8 cellular contexts compared by ENCODE assay signal in the genomic region with DNA sequence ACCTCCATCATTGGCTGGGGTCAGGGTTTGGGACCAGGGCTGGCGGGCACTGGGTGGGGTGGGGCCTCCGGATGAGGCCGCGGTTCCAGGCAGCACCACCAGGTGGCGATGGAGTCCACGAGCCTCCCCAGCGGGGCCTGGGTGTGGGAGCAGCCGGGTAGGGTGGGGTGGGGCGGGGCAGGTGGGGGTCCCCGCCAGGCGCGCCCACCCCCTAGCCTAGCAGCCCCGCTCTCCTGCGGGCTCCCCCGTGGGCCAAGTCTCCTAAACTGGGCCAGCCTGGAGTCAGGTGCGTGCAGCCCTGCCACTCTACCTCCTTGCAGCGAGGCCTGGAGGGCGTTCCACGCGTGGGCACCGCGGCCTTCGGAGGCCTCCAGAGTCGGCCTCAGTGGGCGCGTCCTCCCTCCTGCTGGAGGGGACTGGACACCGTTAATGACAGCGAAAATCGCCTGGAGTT.
DNase-seq lines count a peak whose midpoint lies in the region; ATAC-seq and TF ChIP-seq lines count a peak whose summit lies in the region.

No MANE protein-coding gene starts in this region.

- no peaks in the 10 kb centered on the region for H3K9me3 ChIP-seq in Loucy (ENCODE audit: insufficient read depth, low read depth, low read length)

- no peak overlapping the region for H3K9ac ChIP-seq in Loucy (ENCODE audit: low read depth, low read length, poor library complexity, severe bottlenecking)

- no peak overlapping the region for H3K4me3 ChIP-seq in GM12865 (ENCODE audit: low read depth, low read length)
- H3K4me3 ChIP-seq in Loucy (ENCODE audit: low read length, poor library complexity, severe bottlenecking): no peak overlapping the region

- no peaks in the 10 kb centered on the region for H3K79me2 ChIP-seq in Loucy (ENCODE audit: insufficient read depth, low read length)

- H3K4me1 ChIP-seq in Loucy (ENCODE audit: insufficient read depth, low read length, poor library complexity, severe bottlenecking): no peaks in the 10 kb centered on the region

- ATAC-seq in activated CD8-positive, alpha-beta memory T cell treated with anti-CD3 and anti-CD28 coated beads, Interleukin-2, amount 10 ng/mL, durations not matched to agents 7 days and 5 days: peak; percentile 90
- peak; percentile 86 to 88 for ATAC-seq in naive thymus-derived CD8-positive, alpha-beta T cell
- ATAC-seq in stimulated activated naive B cell treated with anti-CD40 and anti-IgM and Interleukin-4, amounts not matched to agents 10 μg/mL and 1 μg/mL and 100 μg/mL, for 72 hours (replicated peaks): peak; percentile 87 to 90
- ATAC-seq in HG02970 (IDR thresholded peaks at IDR 0.05; ENCODE audit: low FRiP score, unreplicated experiment): no peak

- no peaks in the 10 kb centered on the region for H3K9me3 Mint-ChIP-seq in activated CD8-positive, alpha-beta memory T cell treated with anti-CD3 and anti-CD28 coated beads, Interleukin-2, amount 10 ng/mL, durations not matched to agents 7 days and 5 days (ENCODE audit: low read depth)
- H3K9me3 Mint-ChIP-seq in endothelial cell (ENCODE audit: unreplicated experiment): no peaks in the 10 kb centered on the region
- H3K9me3 Mint-ChIP-seq in naive thymus-derived CD8-positive, alpha-beta T cell: no peaks in the 10 kb centered on the region
- H3K9me3 Mint-ChIP-seq in stimulated activated naive B cell treated with anti-CD40 and anti-IgM and Interleukin-4, amounts not matched to agents 10 μg/mL and 1 μg/mL and 100 μg/mL, for 72 hours: no peaks in the 10 kb centered on the region

- H3K36me3 Mint-ChIP-seq in activated CD8-positive, alpha-beta memory T cell treated with anti-CD3 and anti-CD28 coated beads, Interleukin-2, amount 10 ng/mL, durations not matched to agents 7 days and 5 days: no peaks in the 10 kb centered on the region
- no peaks in the 10 kb centered on the region for H3K36me3 Mint-ChIP-seq in endothelial cell (ENCODE audit: low read depth, unreplicated experiment)
- H3K36me3 Mint-ChIP-seq in naive thymus-derived CD8-positive, alpha-beta T cell: no peaks in the 10 kb centered on the region
- H3K36me3 Mint-ChIP-seq in stimulated activated naive B cell treated with anti-CD40 and anti-IgM and Interleukin-4, amounts not matched to agents 10 μg/mL and 1 μg/mL and 100 μg/mL, for 72 hours: no peaks in the 10 kb centered on the region

- TF ChIP-seq CTCF in GM12865 (IDR thresholded peaks at IDR 0.05; ENCODE audit: insufficient read depth, low read depth, low read length, missing control alignments): peak; percentile 89
- TF ChIP-seq CTCF in Loucy (conservative IDR thresholded peaks at IDR 0.05; ENCODE audit: low read length): peak; percentile 65
- peak; percentile 94 for TF ChIP-seq CTCF in endothelial cell (IDR thresholded peaks at IDR 0.05; ENCODE audit: unreplicated experiment)

- no peak overlapping the region for H3K4me3 Mint-ChIP-seq in activated CD8-positive, alpha-beta memory T cell treated with anti-CD3 and anti-CD28 coated beads, Interleukin-2, amount 10 ng/mL, durations not matched to agents 7 days and 5 days
- no peak overlapping the region for H3K4me3 Mint-ChIP-seq in endothelial cell (ENCODE audit: unreplicated experiment)
- no peak overlapping the region for H3K4me3 Mint-ChIP-seq in naive thymus-derived CD8-positive, alpha-beta T cell
- H3K4me3 Mint-ChIP-seq in stimulated activated naive B cell treated with anti-CD40 and anti-IgM and Interleukin-4, amounts not matched to agents 10 μg/mL and 1 μg/mL and 100 μg/mL, for 72 hours: no peak overlapping the region

- no peak overlapping the region for H3K4me2 ChIP-seq in Loucy (ENCODE audit: low read depth, low read length, poor library complexity, severe bottlenecking)

- no peaks in the 10 kb centered on the region for H3K36me3 ChIP-seq in Loucy (ENCODE audit: insufficient read depth, low read length)

- H2AFZ ChIP-seq in Loucy (ENCODE audit: low read length): no peak overlapping the region

- no peaks in the 10 kb centered on the region for H3K27me3 ChIP-seq in Loucy (ENCODE audit: insufficient read depth, low read length, poor library complexity, severe bottlenecking)

- no peaks in the 10 kb centered on the region for H3F3A ChIP-seq in Loucy (ENCODE audit: low read depth)

- POLR2A ChIA-PET in naive thymus-derived CD8-positive, alpha-beta T cell (lab: Charles Lee): no interaction called here

- H3K27ac Mint-ChIP-seq in activated CD8-positive, alpha-beta memory T cell treated with anti-CD3 and anti-CD28 coated beads, Interleukin-2, amount 10 ng/mL, durations not matched to agents 7 days and 5 days: no peak overlapping the region
- H3K27ac Mint-ChIP-seq in endothelial cell (ENCODE audit: unreplicated experiment): no peak overlapping the region
- no peak overlapping the region for H3K27ac Mint-ChIP-seq in naive thymus-derived CD8-positive, alpha-beta T cell
- no peak overlapping the region for H3K27ac Mint-ChIP-seq in stimulated activated naive B cell treated with anti-CD40 and anti-IgM and Interleukin-4, amounts not matched to agents 10 μg/mL and 1 μg/mL and 100 μg/mL, for 72 hours

- H3K27me3 Mint-ChIP-seq in activated CD8-positive, alpha-beta memory T cell treated with anti-CD3 and anti-CD28 coated beads, Interleukin-2, amount 10 ng/mL, durations not matched to agents 7 days and 5 days: peaks cover 29% of the 10 kb centered on the region
- peaks cover 4% of the 10 kb centered on the region for H3K27me3 Mint-ChIP-seq in endothelial cell (ENCODE audit: unreplicated experiment)
- H3K27me3 Mint-ChIP-seq in naive thymus-derived CD8-positive, alpha-beta T cell: peaks cover 4 to 23% (median 14%) of the 10 kb centered on the region in 5 donors
- H3K27me3 Mint-ChIP-seq in stimulated activated naive B cell treated with anti-CD40 and anti-IgM and Interleukin-4, amounts not matched to agents 10 μg/mL and 1 μg/mL and 100 μg/mL, for 72 hours: peaks cover 27% of the 10 kb centered on the region in 2 donors

- DNase-seq in GM12865 (ENCODE audit: low read depth) (peak; percentile 32), endothelial cell (ENCODE audit: low spot score) (peak; percentile 72), NCI-H524 treated with DMSO at 0.1 percent for 48 hours (lab: John Stamatoyannopoulos, UW) (no peak)
- peak; percentile 70 for DNase-seq in activated CD8-positive, alpha-beta memory T cell treated with anti-CD3 and anti-CD28 coated beads, Interleukin-2, amount 10 ng/mL, durations not matched to agents 7 days and 5 days
- peak; percentile 27 to 78 (median 65) for DNase-seq in naive thymus-derived CD8-positive, alpha-beta T cell
- peak; percentile 36 for DNase-seq in stimulated activated naive B cell treated with anti-CD40 and anti-IgM and Interleukin-4, amounts not matched to agents 10 μg/mL and 1 μg/mL and 100 μg/mL, for 72 hours

- H4K20me1 ChIP-seq in Loucy (ENCODE audit: insufficient read depth, low read length, poor library complexity, severe bottlenecking): no peaks in the 10 kb centered on the region

- no peaks in the 10 kb centered on the region for H3K4me1 Mint-ChIP-seq in activated CD8-positive, alpha-beta memory T cell treated with anti-CD3 and anti-CD28 coated beads, Interleukin-2, amount 10 ng/mL, durations not matched to agents 7 days and 5 days
- no peaks in the 10 kb centered on the region for H3K4me1 Mint-ChIP-seq in endothelial cell (ENCODE audit: unreplicated experiment)
- no peaks in the 10 kb centered on the region for H3K4me1 Mint-ChIP-seq in naive thymus-derived CD8-positive, alpha-beta T cell
- no peaks in the 10 kb centered on the region for H3K4me1 Mint-ChIP-seq in stimulated activated naive B cell treated with anti-CD40 and anti-IgM and Interleukin-4, amounts not matched to agents 10 μg/mL and 1 μg/mL and 100 μg/mL, for 72 hours

- H3K9me2 ChIP-seq in Loucy (replicated peaks; ENCODE audit: low read depth, low read length): no peaks in the 10 kb centered on the region

- CTCF ChIA-PET in activated CD8-positive, alpha-beta memory T cell treated with anti-CD3 and anti-CD28 coated beads, Interleukin-2, amount 10 ng/mL, durations not matched to agents 7 days and 5 days (lab: Charles Lee): no interaction called here
